Comparison of ENCODE assay signal across 15 cellular contexts in genomic region chr6:55941713-55942112, GRCh38.
DNase-seq lines count a peak whose midpoint lies in the region; ATAC-seq, FAIRE-seq and TF ChIP-seq lines count a peak whose summit lies in the region.
"Had no signal": no experiment of that assay in that cellular context is flagged by ENCODE, and none has a peak within 500 bp of the region (broad histone marks: within the 10 kb centered on the region; RNA-seq: fewer than 3 reads in every experiment).

No MANE protein-coding gene starts in this region.

- DNase-seq in HepG2 (ENCODE audit: low spot score) (no peak), right lobe of liver (no peak), RWPE2 (ENCODE audit: low spot score) (no peak), fibroblast of peridontal ligament (ENCODE audit: extremely low read depth) (peak; percentile 63), upper lobe of right lung (no peak), foreskin melanocyte (no peak), middle frontal gyrus (ENCODE audit: extremely low spot score, low spot score) (no peak), gastrocnemius medialis (no peak)
- DNase-seq: colonic mucosa, DMS79 treated with DMSO at 0.1 percent for 48 hours, mucosa of descending colon, NCI-H1048, psoas muscle had no signal

- ATAC-seq in HepG2 (no peak), right lobe of liver (no peak), RWPE2 (ENCODE audit: low read depth) (no peak), upper lobe of right lung (no peak), gastrocnemius medialis (no peak)
- ATAC-seq: esophagus mucosa, mucosa of descending colon, psoas muscle had no signal

- peak; percentile 33 for TF ChIP-seq CTCF in HepG2 (CRISPR knock-in tag; IDR thresholded peaks at IDR 0.05)
- no peak for TF ChIP-seq CTCF in right lobe of liver (IDR thresholded peaks at IDR 0.05)
- TF ChIP-seq CTCF in RWPE2 (IDR thresholded peaks at IDR 0.05; ENCODE audit: poor library complexity, severe bottlenecking), result peak; percentile 69
- peak; percentile 10 for TF ChIP-seq CTCF in upper lobe of right lung (IDR thresholded peaks at IDR 0.05)
- no peak for TF ChIP-seq CTCF in gastrocnemius medialis (IDR thresholded peaks at IDR 0.05 in 4 of 5, conservative IDR thresholded peaks at IDR 0.05 in 1 of 5)

- H3K9me3 ChIP-seq in HepG2 (ENCODE audit: low read length), result no peaks in the 10 kb centered on the region
- no peaks in the 10 kb centered on the region for H3K9me3 ChIP-seq in right lobe of liver
- no peaks in the 10 kb centered on the region for H3K9me3 ChIP-seq in RWPE2 (ENCODE audit: severe bottlenecking)
- no peaks in the 10 kb centered on the region for H3K9me3 ChIP-seq in upper lobe of right lung
- no peaks in the 10 kb centered on the region for H3K9me3 ChIP-seq in gastrocnemius medialis
- H3K9me3 ChIP-seq: colonic mucosa, mucosa of descending colon, psoas muscle, thoracic aorta had no signal

- no peak overlapping the region for H3K4me2 ChIP-seq in HepG2 (ENCODE audit: low read depth, low read length)

- in situ Hi-C loops in HepG2 (cut with HindIII; ENCODE audit: extremely low pct_ligation_motif_present, low pct_unique_long_range_greater_than_20kb) (no loop called here), gastrocnemius medialis (cut with MboI; ENCODE audit: low sequenced_read_pairs in 4 of 4) (no loop called here)

- H4K20me1 ChIP-seq in HepG2 (ENCODE audit: insufficient read depth, low read length), result no peaks in the 10 kb centered on the region

- H3K27me3 ChIP-seq in HepG2 (ENCODE audit: control insufficient read depth in 1 of 2, insufficient read depth in 2 of 2, low read length in 2 of 2) (no peaks in the 10 kb centered on the region), right lobe of liver (no peaks in the 10 kb centered on the region), RWPE2 (ENCODE audit: insufficient read depth, poor library complexity, severe bottlenecking) (no peaks in the 10 kb centered on the region), upper lobe of right lung (no peaks in the 10 kb centered on the region), gastrocnemius medialis (no peaks in the 10 kb centered on the region)
- H3K27me3 ChIP-seq: colonic mucosa had no signal

- POLR2A ChIA-PET in HepG2 (lab: Yijun Ruan, JAX), result no interaction called here

- no TSS peak for BruUV-seq in HepG2 (replicated peaks; lab: Mats Ljungman, UMichigan)

- CTCF ChIA-PET in HepG2 (lab: Yijun Ruan, JAX; ENCODE audit: low intra/inter-chr PET ratio, low total read pairs), result interaction anchor here (1.1 kb wide), 1 partner anchor 325 kb away, joined by 4 read pairs; no protein-coding TSS in a partner anchor

- H3K4me1 ChIP-seq in HepG2 (ENCODE audit: insufficient read depth, low read length) (no peaks in the 10 kb centered on the region), right lobe of liver (no peaks in the 10 kb centered on the region), RWPE2 (ENCODE audit: insufficient read depth, poor library complexity, severe bottlenecking) (no peaks in the 10 kb centered on the region), upper lobe of right lung (no peaks in the 10 kb centered on the region), gastrocnemius medialis (no peaks in the 10 kb centered on the region)
- H3K4me1 ChIP-seq: colonic mucosa, psoas muscle had no signal

- H3K36me3 ChIP-seq in HepG2 (replicated peaks in 1 of 2; ENCODE audit: control insufficient read depth in 1 of 2, insufficient read depth in 2 of 2, low read length in 2 of 2), result no peaks in the 10 kb centered on the region
- no peaks in the 10 kb centered on the region for H3K36me3 ChIP-seq in right lobe of liver
- no peaks in the 10 kb centered on the region for H3K36me3 ChIP-seq in RWPE2 (ENCODE audit: low read depth)
- H3K36me3 ChIP-seq in upper lobe of right lung, result no peaks in the 10 kb centered on the region
- no peaks in the 10 kb centered on the region for H3K36me3 ChIP-seq in gastrocnemius medialis
- H3K36me3 ChIP-seq: colonic mucosa, thoracic aorta had no signal

- no peak overlapping the region for H2AFZ ChIP-seq in HepG2 (ENCODE audit: low read length)

- TF ChIP-seq EP300 in HepG2 (IDR thresholded peaks at IDR 0.05; ENCODE audit: low read depth in 2 of 2, low read length in 2 of 2) (no peak), HepG2 (CRISPR knock-in tag; IDR thresholded peaks at IDR 0.05; ENCODE audit: borderline replicate concordance) (no peak)

- TF ChIP-seq POLR2A in HepG2 (IDR thresholded peaks at IDR 0.05; ENCODE audit: insufficient read depth in 1 of 2, low read depth in 2 of 2, low read length in 2 of 2) (no peak), right lobe of liver (IDR thresholded peaks at IDR 0.05) (no peak), gastrocnemius medialis (IDR thresholded peaks at IDR 0.05) (no peak)

- H3K79me2 ChIP-seq in HepG2 (ENCODE audit: insufficient read depth, low read length), result no peaks in the 10 kb centered on the region

- H3K9ac ChIP-seq in HepG2 (ENCODE audit: insufficient read depth, low read depth, low read length), result no peak overlapping the region

- intact Hi-C loops in HepG2 (cut with micrococcal nuclease; ENCODE audit: unreplicated experiment), result loop anchor here (1.0 kb wide), 1 partner anchor 324 kb away; no protein-coding TSS in a partner anchor
- intact Hi-C loops in right lobe of liver (cut with DNase I), result no loop called here
- intact Hi-C loops in upper lobe of right lung (cut with DNase I), result no loop called here
- intact Hi-C loops in gastrocnemius medialis (cut with DNase I; ENCODE audit: low total_unique reads), result no loop called here

- H3K27ac ChIP-seq in HepG2 (ENCODE audit: extremely low read length, insufficient read depth, low read length) (no peak overlapping the region), right lobe of liver (no peak overlapping the region), RWPE2 (ENCODE audit: poor library complexity, severe bottlenecking) (no peak overlapping the region), upper lobe of right lung (no peak overlapping the region), gastrocnemius medialis (no peak overlapping the region)
- H3K27ac ChIP-seq: colonic mucosa, psoas muscle, thoracic aorta had no signal

- WGBS in HepG2 (ENCODE audit: low lambda C conversion rate), result 6% methylated on average over 2 of the region's 2 CpGs
- 40% methylated on average over 2 of the region's 2 CpGs for WGBS in right lobe of liver (ENCODE audit: insufficient coverage, low coverage, low lambda C conversion rate, missing lambda C conversion rate)

- no peak for FAIRE-seq in HepG2 (lab: Jason Lieb, UNC)

- H3K4me3 ChIP-seq in HepG2 (replicated peaks in 1 of 3; ENCODE audit: insufficient read depth in 1 of 3, low read depth in 2 of 3, low read length in 3 of 3) (no peak overlapping the region), right lobe of liver (no peak overlapping the region), RWPE2 (ENCODE audit: severe bottlenecking) (no peak overlapping the region), upper lobe of right lung (no peak overlapping the region), gastrocnemius medialis (no peak overlapping the region)
- H3K4me3 ChIP-seq: colonic mucosa, mucosa of descending colon, psoas muscle, thoracic aorta had no signal

- no peak for TF ChIP-seq RAD21 in HepG2 (CRISPR knock-in tag; IDR thresholded peaks at IDR 0.05)

TF ChIP-seq in HepG2, 621 proteins besides CTCF, POLR2A, EP300 and RAD21:
- no peak for TF ChIP-seq RFX5 (IDR thresholded peaks at IDR 0.05; ENCODE audit: low read depth, low read length)
- peak; percentile 41 for TF ChIP-seq STAG1 (CRISPR knock-in tag; IDR thresholded peaks at IDR 0.05)
- TF ChIP-seq ZNF670 (CRISPR knock-in tag; IDR thresholded peaks at IDR 0.05; ENCODE audit: borderline replicate concordance), result no peak
- no peak for TF ChIP-seq KDM5A (IDR thresholded peaks at IDR 0.05; ENCODE audit: borderline replicate concordance, low read length)
- TF ChIP-seq REPIN1 (CRISPR knock-in tag; IDR thresholded peaks at IDR 0.05; ENCODE audit: borderline replicate concordance, low read depth), result no peak
- no peak for TF ChIP-seq AKAP8 (CRISPR knock-in tag; IDR thresholded peaks at IDR 0.05)

Comparison
In these comparisons a context has a peak if more than half of its experiments do, and no peak if none do; other contexts are left out.
1. CTCF ChIP-seq: peak in HepG2 (single experiment), RWPE2 (single experiment) and upper lobe of right lung (single experiment); none in right lobe of liver (0 of 4) and gastrocnemius medialis (0 of 5).